In the genomic region with DNA sequence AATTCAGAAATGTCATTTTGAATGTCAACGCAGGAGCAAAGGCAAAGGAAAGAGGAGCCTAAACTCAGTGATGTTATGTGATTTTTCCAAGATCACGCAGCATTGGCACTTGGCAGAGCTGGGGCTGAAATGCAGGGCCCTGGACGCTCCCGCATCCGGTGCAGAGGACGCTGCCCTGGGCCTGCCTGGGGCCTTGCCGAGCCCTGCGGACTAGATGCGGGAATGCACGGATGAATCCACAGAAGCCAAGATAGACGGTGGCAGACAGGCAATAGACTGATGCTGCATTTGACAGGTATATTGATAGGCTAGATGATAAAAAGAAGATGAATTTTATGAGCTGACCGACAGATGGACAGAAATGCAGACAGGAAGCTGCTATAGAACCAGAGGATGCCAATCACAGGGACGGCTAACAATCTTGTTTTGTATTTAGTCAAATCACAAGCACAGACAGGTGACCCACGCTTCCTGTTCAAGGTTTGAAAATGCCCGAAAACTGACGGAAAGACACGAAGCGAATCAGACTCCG, we compare ENCODE assay signal across 8 cellular contexts. TPM values are rescaled to one million over a fixed set of nuclear protein-coding genes. Genes with fewer than 3 reads are reported as not detected.
DNase-seq lines count a peak whose midpoint lies in the region; ATAC-seq and TF ChIP-seq lines count a peak whose summit lies in the region.

No MANE protein-coding gene starts in this region.

- in situ Hi-C loops in astrocyte of the spinal cord (cut with HindIII; ENCODE audit: low sequenced_read_pairs): loop anchor here (10.0 kb wide), 1 partner anchor 57 kb away; no protein-coding TSS in a partner anchor

- 23 to 36% (median 27%) methylated on average over 19 of the region's 19 CpGs for WGBS in heart left ventricle, 4 donors

- H3K4me3 ChIP-seq in heart left ventricle (peak overlapping the region in 11 of 12 donors; percentile 73 to 99 (median 88)), astrocyte of the spinal cord (ENCODE audit: low read depth, low read length) (peak overlapping the region; percentile 37), lower lobe of right lung (peak overlapping the region; percentile 89), upper lobe of right lung (peak overlapping the region; percentile 68)

- no peak for ATAC-seq in heart left ventricle
- ATAC-seq in Right ventricle myocardium inferior: no peak
- no peak for ATAC-seq in lower lobe of right lung
- ATAC-seq in upper lobe of right lung: no peak
- no peak for ATAC-seq in HG03439 (IDR thresholded peaks at IDR 0.05; ENCODE audit: unreplicated experiment)

- H3K9me3 ChIP-seq in heart left ventricle (no peaks in the 10 kb centered on the region), lower lobe of right lung (no peaks in the 10 kb centered on the region), upper lobe of right lung (no peaks in the 10 kb centered on the region)

- H3K4me1 ChIP-seq in heart left ventricle (peaks cover 5 to 48% (median 43%) of the 10 kb centered on the region in 12 donors), lower lobe of right lung (peaks cover 48% of the 10 kb centered on the region), upper lobe of right lung (peaks cover 40% of the 10 kb centered on the region)

- DNase-seq in heart left ventricle (peak in 2 of 5 donors; percentile 43 to 52), Right ventricle myocardium inferior (ENCODE audit: missing footprints) (no peak), astrocyte of the spinal cord (ENCODE audit: low read depth, low spot score) (no peak), lower lobe of right lung (no peak), upper lobe of right lung (no peak), RKO (ENCODE audit: low spot score) (no peak), midbrain (lab: John Stamatoyannopoulos, UW) (no peak)

- peak in 1 of 12 donors; percentile 3 for TF ChIP-seq CTCF in heart left ventricle (IDR thresholded peaks at IDR 0.05)
- no peak for TF ChIP-seq CTCF in astrocyte of the spinal cord (IDR thresholded peaks at IDR 0.05; ENCODE audit: low read depth, low read length)
- TF ChIP-seq CTCF in lower lobe of right lung (IDR thresholded peaks at IDR 0.05): no peak
- no peak for TF ChIP-seq CTCF in upper lobe of right lung (IDR thresholded peaks at IDR 0.05)

- peaks cover 0 to 13% (median 6%) of the 10 kb centered on the region in 9 donors for H3K36me3 ChIP-seq in heart left ventricle
- peaks cover 13% of the 10 kb centered on the region for H3K36me3 ChIP-seq in lower lobe of right lung
- peaks cover 17% of the 10 kb centered on the region for H3K36me3 ChIP-seq in upper lobe of right lung

- H3K27me3 ChIP-seq in heart left ventricle (no peaks in the 10 kb centered on the region), lower lobe of right lung (ENCODE audit: low read depth) (no peaks in the 10 kb centered on the region), upper lobe of right lung (no peaks in the 10 kb centered on the region)

- no peak for TF ChIP-seq POLR2A in heart left ventricle (IDR thresholded peaks at IDR 0.05)

- H3K27ac ChIP-seq in heart left ventricle: peak overlapping the region in 11 of 12 donors; percentile 70 to 95 (median 91)
- peak overlapping the region; percentile 84 for H3K27ac ChIP-seq in lower lobe of right lung
- H3K27ac ChIP-seq in upper lobe of right lung: peak overlapping the region; percentile 81

- intact Hi-C loops in heart left ventricle (cut with DNase I) (loop anchor here in 8 of 10 donors (1.0 to 5.0 kb wide), 8 partner anchors 34 to 315 kb away; partner anchors contain the start of genes RCOR2 (in 2 of the 8) and ZFTA (in 1 of the 8)), Right ventricle myocardium inferior (cut with DNase I) (loop anchor here (1.0 kb wide), 2 partner anchors 79 to 136 kb away; partner anchors contain the start of genes COX8A and RCOR2), lower lobe of right lung (cut with DNase I) (loop anchor here (10.0 kb wide), 1 partner anchor 107 kb away; no protein-coding TSS in a partner anchor), upper lobe of right lung (cut with DNase I) (loop anchor here (5.0 to 10.0 kb wide), 2 partner anchors 109 to 317 kb away; no protein-coding TSS in a partner anchor)

RNA-seq across cellular contexts. Expression of gene MARK2, which starts 0.7 kb away (rescaled TPM):
- total RNA-seq in heart left ventricle: 10 to 100 TPM; 26.7 to 53.5 (median 40.8) TPM
- 10 to 100 TPM; 17.0 to 34.3 TPM for polyA plus RNA-seq in heart left ventricle
- 37.4 TPM for total RNA-seq in Right ventricle myocardium inferior
- total RNA-seq in lower lobe of right lung: 44.9 TPM
- total RNA-seq in upper lobe of right lung: 40.7 TPM

RNA-seq across cellular contexts. Expression of gene SPINDOC, which starts 25.0 kb away (rescaled TPM):
- 10 to 100 TPM in 6 of 9 donors, 1 to 10 TPM in 3; 7.8 to 11.8 (median 10.6) TPM for total RNA-seq in heart left ventricle
- 10 to 100 TPM; 11.6 to 12.0 TPM for polyA plus RNA-seq in heart left ventricle
- 11.9 TPM for total RNA-seq in Right ventricle myocardium inferior
- 21.7 TPM for total RNA-seq in lower lobe of right lung
- total RNA-seq in upper lobe of right lung: 20.3 TPM

Comparison
In these comparisons a context has a peak if more than half of its experiments do, and no peak if none do; other contexts are left out.
1. H3K4me3 ChIP-seq: peak in every context shown above with its lines; median percentile 89 in lower lobe of right lung; 88 in heart left ventricle; 68 in upper lobe of right lung; 37 in astrocyte of the spinal cord.